In genomic region chr3:182424006-182424405, GRCh38 we compare ENCODE assay signal across 33 cellular contexts.
"Had no signal": no experiment of that assay in that cellular context is flagged by ENCODE, and none has a peak within 500 bp of the region (broad histone marks: within the 10 kb centered on the region; RNA-seq: fewer than 3 reads in every experiment).

No MANE protein-coding gene starts in this region.

- H3K27ac ChIP-seq: adrenal gland, ascending aorta, body of pancreas, brain microvascular endothelial cell, breast epithelium, cardiac muscle cell had no signal

- H3K4me3 ChIP-seq: adrenal gland, ascending aorta, body of pancreas, breast epithelium, cardiac muscle cell had no signal

- DNase-seq: activated effector memory CD4-positive, alpha-beta T cell treated with anti-CD3 and anti-CD28 coated beads, Interleukin-2, amount 50 U/mL, for 16 hours; activated effector memory CD4-positive, alpha-beta T cell treated with Interleukin-2 at 50 U/mL for 16 hours; activated gamma-delta T cell; activated gamma-delta T cell treated with Interleukin-2 at 50 U/mL for 16 hours; activated naive CD4-positive, alpha-beta T cell; activated naive CD4-positive, alpha-beta T cell treated with anti-CD3 and anti-CD28 coated beads for 36 hours; activated naive CD4-positive, alpha-beta T cell treated with anti-CD3 and anti-CD28 coated beads, Interleukin-2, amount 10 ng/mL, durations not matched to agents 7 days and 5 days; activated naive CD4-positive, alpha-beta T cell treated with anti-CD3 and anti-CD28 coated beads, Interleukin-2, amount 50 U/mL, for 16 hours; activated naive CD4-positive, alpha-beta T cell treated with Interleukin-2 at 50 U/mL for 16 hours; activated naive CD8-positive, alpha-beta T cell treated with anti-CD3 and anti-CD28 coated beads for 36 hours; activated naive CD8-positive, alpha-beta T cell treated with anti-CD3 and anti-CD28 coated beads, Interleukin-2, amount 10 ng/mL, durations not matched to agents 7 days and 5 days; activated naive CD8-positive, alpha-beta T cell treated with anti-CD3 and anti-CD28 coated beads, Interleukin-2, amount 50 U/mL, for 24 hours; activated T-cell treated with anti-CD3 and anti-CD28 coated beads, Interleukin-2, amount 50 U/mL, for 4 hours; activated T-cell treated with anti-CD3 and anti-CD28 coated beads, Interleukin-2, amount 50 U/mL, for 48 hours; activated T-cell treated with anti-CD3 and anti-CD28 coated beads, Interleukin-2, amount 50 U/mL, for 72 hours; adrenal gland; amniotic stem cell; amygdala; anterior cingulate cortex; aorta; body of pancreas; brain microvascular endothelial cell; caudate nucleus; central memory CD4-positive, alpha-beta T cell; cerebellar nuclear complex had no signal

- H3K36me3 ChIP-seq: adrenal gland, ascending aorta, brain microvascular endothelial cell, breast epithelium, cardiac muscle cell had no signal

- H3K4me1 ChIP-seq: adrenal gland, ascending aorta, body of pancreas, breast epithelium had no signal

- H3K9me3 ChIP-seq: adrenal gland, ascending aorta, body of pancreas, breast epithelium had no signal

- FAIRE-seq: astrocyte, bronchial epithelial cell, colon had no signal

- H3K27me3 ChIP-seq: adrenal gland, ascending aorta, body of pancreas, brain microvascular endothelial cell, breast epithelium, cardiac muscle cell had no signal

- ATAC-seq: activated naive CD4-positive, alpha-beta T cell treated with anti-CD3 and anti-CD28 coated beads, Interleukin-2, amount 50 U/mL, for 72 hours; activated naive CD8-positive, alpha-beta T cell treated with anti-CD3 and anti-CD28 coated beads, Interleukin-2, amount 50 U/mL, for 24 hours; activated T-cell treated with anti-CD3 and anti-CD28 coated beads, Interleukin-2, amount 50 U/mL, for 4 hours; activated T-cell treated with anti-CD3 and anti-CD28 coated beads, Interleukin-2, amount 50 U/mL, for 72 hours; activated T-helper 17 cell treated with anti-CD3 and anti-CD28 coated beads, Interleukin-2, amount 50 U/mL, for 72 hours; body of pancreas had no signal
